ENCODE assay signal across 22 cellular contexts in genomic region chr13:76861859-76862258, GRCh38.
"Had no signal": no experiment of that assay in that cellular context is flagged by ENCODE, and none has a peak within 500 bp of the region (broad histone marks: within the 10 kb centered on the region; RNA-seq: fewer than 3 reads in every experiment).

No MANE protein-coding gene starts in this region.

- H3K9me3 ChIP-seq: esophagus squamous epithelium, gastroesophageal sphincter, left ventricle myocardium inferior, pancreas, right lobe of liver, tibial artery, upper lobe of left lung, uterus had no signal

- H3K27me3 ChIP-seq: gastroesophageal sphincter, pancreas, right lobe of liver, tibial artery, upper lobe of left lung, uterus had no signal

- H3K9me3 Mint-ChIP-seq: stimulated activated effector memory CD8-positive, alpha-beta T cell treated with anti-CD3 and anti-CD28 coated beads, Interleukin-12 subunit alpha, Interleukin-12 subunit beta, amount 100 ng/mL, for 72 hours had no signal

- DNase-seq: effector memory CD4-positive, alpha-beta T cell; esophagus squamous epithelium; glutamatergic neuron; kidney; left cardiac atrium; left ventricle myocardium inferior; mesenchymal stem cell; naive B cell; occipital lobe; pancreas; right lobe of liver; stimulated activated CD4-positive, alpha-beta T cell treated with anti-CD3 and anti-CD28 coated beads, Interleukin-4, amount 100 ng/mL, for 1 hour; stimulated activated CD8-positive, alpha-beta memory T cell treated with anti-CD3 and anti-CD28 coated beads, Interleukin-4, amount 100 ng/mL, for 48 hours; stimulated activated naive CD8-positive, alpha-beta T cell treated with anti-CD3 and anti-CD28 coated beads, Interleukin-15, Interleukin-2, amounts not matched to agents 100 U/mL and 50 U/mL, for 24 hours; tibial artery; upper lobe of left lung; uterus had no signal

- H3K27ac Mint-ChIP-seq: naive B cell; nephron; progenitor cell of endocrine pancreas; stimulated activated effector memory CD8-positive, alpha-beta T cell treated with anti-CD3 and anti-CD28 coated beads, Interleukin-12 subunit alpha, Interleukin-12 subunit beta, amount 100 ng/mL, for 72 hours had no signal

- H3K4me1 Mint-ChIP-seq: naive B cell; nephron; stimulated activated effector memory CD8-positive, alpha-beta T cell treated with anti-CD3 and anti-CD28 coated beads, Interleukin-12 subunit alpha, Interleukin-12 subunit beta, amount 100 ng/mL, for 72 hours had no signal

- H3K4me3 Mint-ChIP-seq: naive B cell; nephron; stimulated activated effector memory CD8-positive, alpha-beta T cell treated with anti-CD3 and anti-CD28 coated beads, Interleukin-12 subunit alpha, Interleukin-12 subunit beta, amount 100 ng/mL, for 72 hours had no signal

- H3K4me3 ChIP-seq: esophagus squamous epithelium, gastroesophageal sphincter, left ventricle myocardium inferior, lung, pancreas, right lobe of liver, tibial artery, upper lobe of left lung, uterus had no signal

- H3K4me1 ChIP-seq: esophagus squamous epithelium, gastroesophageal sphincter, left ventricle myocardium inferior, pancreas, right lobe of liver, tibial artery, upper lobe of left lung, uterus had no signal

- H3K36me3 Mint-ChIP-seq: stimulated activated effector memory CD8-positive, alpha-beta T cell treated with anti-CD3 and anti-CD28 coated beads, Interleukin-12 subunit alpha, Interleukin-12 subunit beta, amount 100 ng/mL, for 72 hours had no signal

- H3K27ac ChIP-seq: esophagus squamous epithelium, gastroesophageal sphincter, left ventricle myocardium inferior, pancreas, right lobe of liver, tibial artery, upper lobe of left lung, uterus had no signal

- FAIRE-seq: kidney, pancreas had no signal

- H3K36me3 ChIP-seq: esophagus squamous epithelium, gastroesophageal sphincter, left ventricle myocardium inferior, pancreas, right lobe of liver, tibial artery, upper lobe of left lung, uterus had no signal

- ATAC-seq: gastroesophageal sphincter; left cardiac atrium; pancreas; right lobe of liver; stimulated activated effector memory CD8-positive, alpha-beta T cell treated with anti-CD3 and anti-CD28 coated beads, Interleukin-12 subunit alpha, Interleukin-12 subunit beta, amount 100 ng/mL, for 72 hours; stimulated activated naive CD8-positive, alpha-beta T cell treated with anti-CD3 and anti-CD28 coated beads, Interleukin-15, Interleukin-2, amounts not matched to agents 100 U/mL and 50 U/mL, for 24 hours had no signal
